11 cellular contexts compared by ENCODE assay signal in genomic region chr1:25861316-25862286, GRCh38. TPM values are rescaled to one million over a fixed set of nuclear protein-coding genes. Genes with fewer than 3 reads are reported as not detected.
DNase-seq lines count a peak whose midpoint lies in the region; ATAC-seq and TF ChIP-seq lines count a peak whose summit lies in the region.
"Had no signal": no experiment of that assay in that cellular context is flagged by ENCODE, and none has a peak within 500 bp of the region (broad histone marks: within the 10 kb centered on the region; RNA-seq: fewer than 3 reads in every experiment).

No MANE protein-coding gene starts in this region.

- peaks cover 2% of the 10 kb centered on the region; the same call in 1 of the 2 replicates for H3K36me3 ChIP-seq in Caco-2 (ENCODE audit: control insufficient read depth, insufficient read depth, low read length)

- intact Hi-C loops in Caco-2 (cut with micrococcal nuclease; ENCODE audit: unreplicated experiment): no loop called here

- H3K27ac Mint-ChIP-seq in Caco-2 (ENCODE audit: unreplicated experiment): no peak overlapping the region
- peak overlapping the region in 6 of 10 donors; percentile 1 to 69 (median 62) for H3K27ac Mint-ChIP-seq in naive thymus-derived CD8-positive, alpha-beta T cell

- H3K9me3 Mint-ChIP-seq in Caco-2 (ENCODE audit: unreplicated experiment): no peaks in the 10 kb centered on the region
- H3K9me3 Mint-ChIP-seq in naive thymus-derived CD8-positive, alpha-beta T cell: no peaks in the 10 kb centered on the region

- POLR2A ChIA-PET in Caco-2 (lab: Charles Lee): no interaction called here
- POLR2A ChIA-PET in naive thymus-derived CD8-positive, alpha-beta T cell (lab: Charles Lee): interaction anchor here (0.6 to 2.8 kb wide), 6 partner anchors 14 to 905 kb away, joined by 3 to 11 read pairs (median 4); partner anchors contain the start of gene PAQR7

- CTCF ChIA-PET in Caco-2 (lab: Charles Lee): interaction anchor here (0.6 kb wide), 1 partner anchor 14 kb away, joined by 3 read pairs; the partner anchor contains the start of gene PAQR7

- peaks cover 33% of the 10 kb centered on the region for H3K36me3 Mint-ChIP-seq in Caco-2 (ENCODE audit: insufficient read depth, unreplicated experiment)
- peaks cover 0 to 9% (median 3%) of the 10 kb centered on the region in 3 donors for H3K36me3 Mint-ChIP-seq in naive thymus-derived CD8-positive, alpha-beta T cell

- TSS peak; percentile 21 for BruUV-seq in Caco-2 (replicated peaks; lab: Mats Ljungman, UMichigan)

- H3K4me3 ChIP-seq in Caco-2 (ENCODE audit: low read depth, low read length): no peak overlapping the region
- H3K4me3 ChIP-seq: psoas muscle had no signal

- H3K27me3 Mint-ChIP-seq in Caco-2 (ENCODE audit: insufficient read depth, unreplicated experiment): no peaks in the 10 kb centered on the region
- H3K27me3 Mint-ChIP-seq in naive thymus-derived CD8-positive, alpha-beta T cell: no peaks in the 10 kb centered on the region

- H3K9me3 ChIP-seq in Caco-2: no peaks in the 10 kb centered on the region; the same call in 1 of the 2 replicates
- H3K9me3 ChIP-seq: psoas muscle had no signal

- ATAC-seq in naive thymus-derived CD8-positive, alpha-beta T cell: no peak
- ATAC-seq in GM18870 (IDR thresholded peaks at IDR 0.05; ENCODE audit: unreplicated experiment): no peak
- ATAC-seq in HG03139 (IDR thresholded peaks at IDR 0.05; ENCODE audit: unreplicated experiment): no peak
- ATAC-seq: psoas muscle had no signal

- DNase-seq in Caco-2 (peak in 1 of 2 experiments; percentile 9), Kasumi-1 (lab: John Stamatoyannopoulos, UW) (peak; percentile 93), SHP77 treated with DMSO at 0.1 percent for 48 hours (lab: John Stamatoyannopoulos, UW) (no peak), RPMI8226 (no peak)
- DNase-seq in activated CD8-positive, alpha-beta memory T cell treated with anti-CD3 and anti-CD28 coated beads, Interleukin-2, amount 50 U/mL, for 48 hours: peak; percentile 38
- no peak for DNase-seq in naive thymus-derived CD8-positive, alpha-beta T cell
- DNase-seq: NCI-H1417, psoas muscle, Right ventricle myocardium superior had no signal

- no peaks in the 10 kb centered on the region for H3K27me3 ChIP-seq in Caco-2 (replicated peaks; ENCODE audit: control insufficient read depth, insufficient read depth, low read length)

- no peak for TF ChIP-seq CTCF in Caco-2 (IDR thresholded peaks at IDR 0.05; ENCODE audit: insufficient read depth in 1 of 2, low read depth in 1 of 2, low read length in 1 of 2, severe bottlenecking in 1 of 2, unreplicated experiment in 1 of 2)

- peaks cover 6% of the 10 kb centered on the region; the same call in 1 of the 2 replicates for H3K4me1 ChIP-seq in Caco-2

- peaks cover 10% of the 10 kb centered on the region for H3K4me1 Mint-ChIP-seq in Caco-2 (ENCODE audit: low read depth, unreplicated experiment)
- peaks cover 11 to 28% (median 21%) of the 10 kb centered on the region in 4 donors for H3K4me1 Mint-ChIP-seq in naive thymus-derived CD8-positive, alpha-beta T cell

- H3K4me3 Mint-ChIP-seq in Caco-2 (ENCODE audit: unreplicated experiment): peak overlapping the region; percentile 12
- H3K4me3 Mint-ChIP-seq in naive thymus-derived CD8-positive, alpha-beta T cell: peak overlapping the region in 5 of 10 donors; percentile 6 to 87 (median 54)

RNA-seq across cellular contexts. Expression of gene AUNIP, which starts 2.3 kb away (rescaled TPM):
- total RNA-seq in Caco-2 (2022): 12.3 and 16.8 TPM in 2 replicates
- total RNA-seq in naive thymus-derived CD8-positive, alpha-beta T cell: not detected
- polyA plus RNA-seq in naive thymus-derived CD8-positive, alpha-beta T cell: not detected

RNA-seq across cellular contexts. Expression of gene PAQR7, which starts 13.9 kb away (rescaled TPM):
- 22.3 and 26.0 TPM in 2 replicates for total RNA-seq in Caco-2 (2022)
- total RNA-seq in naive thymus-derived CD8-positive, alpha-beta T cell: 1 to 10 TPM; 6.3 to 6.5 TPM
- under 1 TPM; 0.08 to 0.32 (median 0.30) TPM for polyA plus RNA-seq in naive thymus-derived CD8-positive, alpha-beta T cell

RNA-seq across cellular contexts. Expression of gene MTFR1L, which starts 41.8 kb away (rescaled TPM):
- total RNA-seq in Caco-2 (2022): 23.5 and 26.2 TPM in 2 replicates
- 10 to 100 TPM; 50.0 to 56.4 TPM for total RNA-seq in naive thymus-derived CD8-positive, alpha-beta T cell
- 10 to 100 TPM; 34.3 to 42.6 (median 40.9) TPM for polyA plus RNA-seq in naive thymus-derived CD8-positive, alpha-beta T cell

RNA-seq across cellular contexts. Expression of gene STMN1, which starts 44.6 kb away (rescaled TPM):
- total RNA-seq in Caco-2 (2022): 188 and 207 TPM in 2 replicates
- 10 to 100 TPM; 83.3 to 86.0 TPM for total RNA-seq in naive thymus-derived CD8-positive, alpha-beta T cell
- 100 to 1,000 TPM; 197 to 238 (median 205) TPM for polyA plus RNA-seq in naive thymus-derived CD8-positive, alpha-beta T cell

Comparison
In these comparisons a context has a peak if more than half of its experiments do, and no peak if none do; other contexts are left out.
1. DNase-seq: peak in Kasumi-1 (2 of 2) and activated CD8-positive, alpha-beta memory T cell treated with anti-CD3 and anti-CD28 coated beads, Interleukin-2, amount 50 U/mL, for 48 hours (single experiment); none in naive thymus-derived CD8-positive, alpha-beta T cell (0 of 10), SHP77 treated with DMSO at 0.1 percent for 48 hours (single experiment) and RPMI8226 (single experiment).
2. RNA of gene AUNIP, which starts 2.3 kb away (total RNA-seq): 12.3 to 16.8 TPM in Caco-2; not detected in naive thymus-derived CD8-positive, alpha-beta T cell; every median in the first group is over 10 times any median in the second.